Comparison of ENCODE assay signal across 14 cellular contexts in the genomic region with DNA sequence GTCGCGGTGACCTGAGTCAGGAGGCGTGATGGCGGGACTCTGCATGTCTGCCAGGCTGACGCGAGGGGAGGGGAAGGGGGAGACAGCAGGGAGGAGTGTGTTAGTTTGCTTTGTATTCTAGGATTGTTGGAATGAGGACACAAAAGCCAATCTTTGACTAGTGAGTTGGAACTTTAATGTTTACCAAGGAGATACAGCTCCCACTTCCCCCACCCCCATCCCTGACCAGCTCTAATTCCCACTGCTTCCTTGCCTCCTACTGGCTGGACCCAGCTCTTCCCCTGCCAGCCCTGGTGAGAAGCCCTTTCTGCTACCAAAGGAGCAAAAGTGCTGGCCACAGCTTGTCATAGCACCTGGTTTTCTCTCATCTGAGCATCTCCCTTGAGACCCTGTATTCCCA.
"Had no signal": no experiment of that assay in that cellular context is flagged by ENCODE, and none has a peak within 500 bp of the region (broad histone marks: within the 10 kb centered on the region; RNA-seq: fewer than 3 reads in every experiment).

No MANE protein-coding gene starts in this region.

- H3K4me3 ChIP-seq: esophagus squamous epithelium, smooth muscle cell, tibial artery had no signal

- DNase-seq: activated CD4-positive, alpha-beta T cell treated with anti-CD3 and anti-CD28 coated beads, Interleukin-2, amount 50 U/mL, for 4 hours; activated CD4-positive, CD25-positive, alpha-beta regulatory T cell treated with anti-CD3 and anti-CD28 coated beads, Interleukin-2, amount 50 U/mL, for 72 hours; activated T-cell treated with anti-CD3 and anti-CD28 coated beads, Interleukin-2, amount 50 U/mL, for 1 hour; brain microvascular endothelial cell; esophagus squamous epithelium; head of caudate nucleus; midbrain; right cardiac atrium; T-helper 2 cell; tibial artery had no signal

- H3K27ac Mint-ChIP-seq: activated naive CD8-positive, alpha-beta T cell; stimulated activated memory B cell treated with anti-CD40 and anti-IgM and Interleukin-4, amounts not matched to agents 10 μg/mL and 1 μg/mL and 100 μg/mL, for 72 hours had no signal

- H3K4me1 ChIP-seq: foreskin keratinocyte had no signal

- H3K9me3 Mint-ChIP-seq: stimulated activated memory B cell treated with anti-CD40 and anti-IgM and Interleukin-4, amounts not matched to agents 10 μg/mL and 1 μg/mL and 100 μg/mL, for 72 hours had no signal

- H3K27ac ChIP-seq: brain microvascular endothelial cell, esophagus squamous epithelium, foreskin keratinocyte, tibial artery had no signal

- H3K36me3 ChIP-seq: brain microvascular endothelial cell, esophagus squamous epithelium, tibial artery had no signal

- H3K9me3 ChIP-seq: esophagus squamous epithelium, tibial artery had no signal

- H3K36me3 Mint-ChIP-seq: activated naive CD8-positive, alpha-beta T cell; stimulated activated memory B cell treated with anti-CD40 and anti-IgM and Interleukin-4, amounts not matched to agents 10 μg/mL and 1 μg/mL and 100 μg/mL, for 72 hours had no signal

- H3K4me2 ChIP-seq: smooth muscle cell had no signal

- H3K4me3 Mint-ChIP-seq: activated naive CD8-positive, alpha-beta T cell; stimulated activated memory B cell treated with anti-CD40 and anti-IgM and Interleukin-4, amounts not matched to agents 10 μg/mL and 1 μg/mL and 100 μg/mL, for 72 hours had no signal
